Comparison of ENCODE assay signal across 8 cellular contexts in the genomic region with DNA sequence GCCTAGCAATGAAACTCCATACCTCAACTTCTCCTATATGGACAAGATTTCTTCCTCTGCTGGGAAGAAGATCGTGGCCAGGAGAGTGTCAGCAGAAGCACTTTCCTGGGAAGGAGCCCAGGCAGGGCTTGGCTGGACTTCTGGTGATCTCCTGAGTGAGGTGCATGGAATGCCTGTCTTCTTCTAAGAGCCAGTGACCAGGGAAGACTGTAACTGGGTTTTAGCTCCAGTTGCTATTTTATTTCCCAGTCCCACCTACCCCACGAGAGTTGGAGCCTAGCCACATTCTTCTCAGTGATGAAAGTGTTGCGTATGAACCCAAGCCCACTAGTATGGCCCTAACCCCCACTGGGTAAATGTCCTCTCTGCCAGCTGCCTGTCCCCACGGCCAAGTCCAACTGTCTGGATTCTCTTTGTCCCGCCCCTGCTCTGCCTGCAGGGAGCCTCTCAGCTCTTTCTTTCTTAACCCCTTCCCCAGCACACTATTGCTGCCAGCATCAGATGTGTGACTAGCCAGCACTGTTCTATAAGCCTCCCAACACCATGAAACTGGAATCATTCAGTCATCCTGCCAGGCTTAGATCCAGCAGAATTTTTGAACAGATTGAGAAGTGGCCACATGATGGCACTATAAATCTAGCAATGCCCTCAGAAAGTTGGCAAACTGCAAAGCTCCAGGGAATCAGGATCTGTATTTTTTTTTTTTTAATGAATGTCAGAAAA.
A peak's percentile ranks its signal among the peaks of the same experiment; 100 is the strongest.
DNase-seq lines count a peak whose midpoint lies in the region; ATAC-seq and TF ChIP-seq lines count a peak whose summit lies in the region.

No MANE protein-coding gene starts in this region.

- peak overlapping the region; percentile 75 for H3K27ac ChIP-seq in suprapubic skin

- no peak for TF ChIP-seq POLR2A in suprapubic skin (IDR thresholded peaks at IDR 0.05)

- H3K4me3 ChIP-seq in kidney epithelial cell (ENCODE audit: low read depth, low read length) (no peak overlapping the region), suprapubic skin (no peak overlapping the region)

- WGBS in suprapubic skin, result 40% methylated on average over 5 of the region's 5 CpGs

- ATAC-seq in HG02852 (IDR thresholded peaks at IDR 0.05; ENCODE audit: unreplicated experiment) (no peak), HG03520 (IDR thresholded peaks at IDR 0.05; ENCODE audit: unreplicated experiment) (no peak)

- H3K4me1 ChIP-seq in suprapubic skin, result peaks cover 26% of the 10 kb centered on the region

- H3K27me3 ChIP-seq in kidney epithelial cell (ENCODE audit: control insufficient read depth, insufficient read depth, low read length) (no peaks in the 10 kb centered on the region), suprapubic skin (no peaks in the 10 kb centered on the region)

- H3K9me3 ChIP-seq in suprapubic skin, result no peaks in the 10 kb centered on the region

- H3K36me3 ChIP-seq in kidney epithelial cell (ENCODE audit: control insufficient read depth, insufficient read depth, low read length), result no peaks in the 10 kb centered on the region
- no peaks in the 10 kb centered on the region for H3K36me3 ChIP-seq in suprapubic skin

- TF ChIP-seq CTCF in kidney epithelial cell (IDR thresholded peaks at IDR 0.05; ENCODE audit: insufficient read depth, low read length, poor library complexity, severe bottlenecking) (peak; percentile 43), suprapubic skin (IDR thresholded peaks at IDR 0.05) (peak; percentile 35 to 37)

- DNase-seq in Caki2 (ENCODE audit: low read depth), result peak; percentile 62
- DNase-seq in H4 (ENCODE audit: low spot score), result peak; percentile 50
- DNase-seq in NCI-H82 (lab: John Stamatoyannopoulos, UW), result peak; percentile 73
- DNase-seq in T47D (ENCODE audit: low read depth in 1 of 2, low spot score in 1 of 2), result peak; percentile 41 to 72
- peak; percentile 43 for DNase-seq in kidney epithelial cell (ENCODE audit: low read depth)
- DNase-seq in suprapubic skin (ENCODE audit: low spot score in 2 of 2), result no peak

- in situ Hi-C loops in Caki2 (cut with HindIII; ENCODE audit: low pct_unique_long_range_greater_than_20kb, low sequenced_read_pairs) (no loop called here), T47D (cut with HindIII; ENCODE audit: low pct_unique_long_range_greater_than_20kb, low sequenced_read_pairs) (no loop called here)

- no peak for TF ChIP-seq EP300 in suprapubic skin (IDR thresholded peaks at IDR 0.05)

Comparison
In these comparisons a context has a peak if more than half of its experiments do, and no peak if none do; other contexts are left out.
1. DNase-seq: peak in Caki2 (single experiment), H4 (single experiment), NCI-H82 (single experiment), T47D (2 of 2) and kidney epithelial cell (single experiment); none in suprapubic skin (0 of 2).